8 cellular contexts compared by ENCODE assay signal in genomic region chr10:16816142-16816541, GRCh38. TPM values are rescaled to one million over a fixed set of nuclear protein-coding genes. Genes with fewer than 3 reads are reported as not detected.
DNase-seq lines count a peak whose midpoint lies in the region; ATAC-seq, FAIRE-seq and TF ChIP-seq lines count a peak whose summit lies in the region.

No MANE protein-coding gene starts in this region.

- H3K4me2 ChIP-seq in neural progenitor cell, result peak overlapping the region; percentile 87

- H3K4me1 ChIP-seq in colonic mucosa (no peaks in the 10 kb centered on the region), neural progenitor cell (no peaks in the 10 kb centered on the region)

- H3K4me3 ChIP-seq in LNCaP clone FGC (ENCODE audit: low read depth, low read length), result peak overlapping the region; percentile 87
- peak overlapping the region; percentile 68 for H3K4me3 ChIP-seq in colonic mucosa
- peak overlapping the region; percentile 66 for H3K4me3 ChIP-seq in neural progenitor cell

- CTCF ChIA-PET in CD4-positive, alpha-beta T cell (lab: Charles Lee), result no interaction called here

- H3K27ac Mint-ChIP-seq in CD4-positive, alpha-beta T cell, result peak overlapping the region; percentile 92
- peak overlapping the region; percentile 7 for H3K27ac Mint-ChIP-seq in neural progenitor cell

- peaks cover 60% of the 10 kb centered on the region for H3K4me1 Mint-ChIP-seq in CD4-positive, alpha-beta T cell (ENCODE audit: low read depth)
- H3K4me1 Mint-ChIP-seq in neural progenitor cell, result peaks cover 11% of the 10 kb centered on the region

- no peak for FAIRE-seq in RCC 7860 (lab: Jason Lieb, UNC)

- no peaks in the 10 kb centered on the region for H3K27me3 Mint-ChIP-seq in CD4-positive, alpha-beta T cell
- peaks cover 2% of the 10 kb centered on the region for H3K27me3 Mint-ChIP-seq in neural progenitor cell (ENCODE audit: insufficient read depth, low read depth)

- H3K4me3 Mint-ChIP-seq in CD4-positive, alpha-beta T cell, result peak overlapping the region; percentile 97
- peak overlapping the region; percentile 96 for H3K4me3 Mint-ChIP-seq in neural progenitor cell

- H3K36me3 Mint-ChIP-seq in CD4-positive, alpha-beta T cell (ENCODE audit: low read depth), result peaks cover 37% of the 10 kb centered on the region
- H3K36me3 Mint-ChIP-seq in neural progenitor cell, result no peaks in the 10 kb centered on the region

- H3K9me3 Mint-ChIP-seq in CD4-positive, alpha-beta T cell, result no peaks in the 10 kb centered on the region
- no peaks in the 10 kb centered on the region for H3K9me3 Mint-ChIP-seq in neural progenitor cell

- no peaks in the 10 kb centered on the region for H3K27me3 ChIP-seq in CD4-positive, alpha-beta T cell (ENCODE audit: control insufficient read depth, insufficient read depth, low read length)
- H3K27me3 ChIP-seq in colonic mucosa (no peaks in the 10 kb centered on the region), neural progenitor cell (peaks cover 15% of the 10 kb centered on the region)

- no peaks in the 10 kb centered on the region for H3F3A ChIP-seq in neural progenitor cell (ENCODE audit: low read depth)

- no peak overlapping the region for H2AFZ ChIP-seq in neural progenitor cell (replicated peaks)

- ATAC-seq in CD4-positive, alpha-beta T cell (ENCODE audit: poor library complexity), result no peak

- DNase-seq in CD4-positive, alpha-beta T cell, result no peak
- no peak for DNase-seq in LNCaP clone FGC (ENCODE audit: low read depth)
- peak; percentile 29 for DNase-seq in colonic mucosa
- DNase-seq in neural progenitor cell (ENCODE audit: low spot score), result no peak
- no peak for DNase-seq in NK-92 (lab: John Stamatoyannopoulos, UW; ENCODE audit: unreplicated experiment)
- no peak for DNase-seq in RCC 7860 (ENCODE audit: low spot score)
- DNase-seq in globus pallidus (ENCODE audit: low spot score), result no peak
- DNase-seq in ecto neural progenitor cell (ENCODE audit: low spot score), result no peak

- POLR2A ChIA-PET in CD4-positive, alpha-beta T cell (lab: Charles Lee), result interaction anchor here (1.9 to 2.5 kb wide), 5 partner anchors 379 to 956 kb away, joined by 10 to 57 read pairs (median 15); partner anchors contain the start of genes MINDY3, PTER, STAM and TRDMT1

- intact Hi-C loops in CD4-positive, alpha-beta T cell (cut with DNase I, micrococcal nuclease), result loop anchor here (2.0 to 5.0 kb wide), 6 partner anchors 29 to 1836 kb away; partner anchors contain the start of genes MINDY3 (in 1 of the 2), NSUN6 (in 1 of the 2), PTER (in 1 of the 2) and STAM (in 1 of the 2)
- intact Hi-C loops in colonic mucosa (cut with DNase I), result no loop called here

- H3K9ac ChIP-seq in colonic mucosa (ENCODE audit: low read depth in 2 of 2, low read length in 2 of 2) (peak overlapping the region in 1 of 2 donors; percentile 93), neural progenitor cell (no peak overlapping the region)

- no peaks in the 10 kb centered on the region for H4K20me1 ChIP-seq in neural progenitor cell (ENCODE audit: low read depth)

- peaks cover 13% of the 10 kb centered on the region for H3K79me2 ChIP-seq in neural progenitor cell (ENCODE audit: low read depth)

- no peaks in the 10 kb centered on the region for H3K9me3 ChIP-seq in CD4-positive, alpha-beta T cell (ENCODE audit: control insufficient read depth, low read length)
- H3K9me3 ChIP-seq in colonic mucosa (no peaks in the 10 kb centered on the region), neural progenitor cell (ENCODE audit: low read depth) (no peaks in the 10 kb centered on the region)

- TF ChIP-seq CTCF in CD4-positive, alpha-beta T cell (IDR thresholded peaks at IDR 0.05), result no peak
- TF ChIP-seq CTCF in LNCaP clone FGC (IDR thresholded peaks at IDR 0.05; ENCODE audit: control insufficient read depth, extremely low read depth, insufficient read depth) (no peak), colonic mucosa (IDR thresholded peaks at IDR 0.05) (no peak), neural progenitor cell (IDR thresholded peaks at IDR 0.05) (no peak)

- H3K36me3 ChIP-seq in colonic mucosa, result no peaks in the 10 kb centered on the region
- H3K36me3 ChIP-seq in neural progenitor cell, result no peaks in the 10 kb centered on the region

- no peak overlapping the region for H3K27ac ChIP-seq in CD4-positive, alpha-beta T cell (ENCODE audit: low read depth, low read length)
- no peak overlapping the region for H3K27ac ChIP-seq in colonic mucosa
- no peak overlapping the region for H3K27ac ChIP-seq in neural progenitor cell

RNA-seq across cellular contexts. Expression of gene RSU1, which starts 1.1 kb away (rescaled TPM):
- total RNA-seq in CD4-positive, alpha-beta T cell, result 10 to 100 TPM; 26.2 to 28.8 TPM
- 10 to 100 TPM; 44.3 to 82.9 TPM for total RNA-seq in colonic mucosa
- total RNA-seq in neural progenitor cell (ENCODE audit: low replicate concordance), result 9.6 and 18.5 TPM in 2 replicates
